ENCODE assay signal across 17 cellular contexts in genomic region chr5:149675467-149676201, GRCh38. TPM values are rescaled to one million over a fixed set of nuclear protein-coding genes. Genes with fewer than 3 reads are reported as not detected.
DNase-seq lines count a peak whose midpoint lies in the region; ATAC-seq, FAIRE-seq and TF ChIP-seq lines count a peak whose summit lies in the region.
"Had no signal": no experiment of that assay in that cellular context is flagged by ENCODE, and none has a peak within 500 bp of the region (broad histone marks: within the 10 kb centered on the region; RNA-seq: fewer than 3 reads in every experiment).

No MANE protein-coding gene starts in this region.

- H3K9me3 Mint-ChIP-seq in stimulated activated memory B cell treated with anti-CD40 and anti-IgM and Interleukin-4, amounts not matched to agents 10 μg/mL and 1 μg/mL and 100 μg/mL, for 72 hours, result no peaks in the 10 kb centered on the region
- H3K9me3 Mint-ChIP-seq: activated CD4-positive, alpha-beta T cell treated with anti-CD3 and anti-CD28 coated beads, Interleukin-2, amount 10 ng/mL, durations not matched to agents 24 days and 14 days had no signal

- H3K9me3 ChIP-seq in body of pancreas, result no peaks in the 10 kb centered on the region
- H3K9me3 ChIP-seq in keratinocyte (ENCODE audit: control insufficient read depth, low read depth, low read length), result no peaks in the 10 kb centered on the region

- intact Hi-C loops in body of pancreas (cut with DNase I), result no loop called here

- ATAC-seq in body of pancreas (peak; percentile 42), HG02981 (IDR thresholded peaks at IDR 0.05; ENCODE audit: unreplicated experiment) (no peak)
- ATAC-seq in stimulated activated memory B cell treated with anti-CD40 and anti-IgM and Interleukin-4, amounts not matched to agents 10 μg/mL and 1 μg/mL and 100 μg/mL, for 72 hours, result no peak

- no peaks in the 10 kb centered on the region for H3K27me3 Mint-ChIP-seq in stimulated activated memory B cell treated with anti-CD40 and anti-IgM and Interleukin-4, amounts not matched to agents 10 μg/mL and 1 μg/mL and 100 μg/mL, for 72 hours

- H3K4me2 ChIP-seq in keratinocyte (ENCODE audit: control insufficient read depth, extremely low read depth, insufficient read depth, low read depth, low read length), result peak overlapping the region; percentile 61

- H3K27me3 ChIP-seq in body of pancreas (no peaks in the 10 kb centered on the region), keratinocyte (ENCODE audit: control insufficient read depth, extremely low read depth, insufficient read depth, low read length) (peaks cover 2% of the 10 kb centered on the region)

- peak overlapping the region; percentile 65 for H2AFZ ChIP-seq in keratinocyte (ENCODE audit: control insufficient read depth, low read length)
- H2AFZ ChIP-seq: GM23248 had no signal

- H3K36me3 Mint-ChIP-seq in stimulated activated memory B cell treated with anti-CD40 and anti-IgM and Interleukin-4, amounts not matched to agents 10 μg/mL and 1 μg/mL and 100 μg/mL, for 72 hours, result no peaks in the 10 kb centered on the region

- no peak for FAIRE-seq in keratinocyte (lab: Jason Lieb, UNC)
- FAIRE-seq: A204.1 had no signal

- no peaks in the 10 kb centered on the region for H3K9me1 ChIP-seq in keratinocyte (ENCODE audit: control insufficient read depth, extremely low read depth, insufficient read depth, low read length)

- H4K20me1 ChIP-seq in keratinocyte (ENCODE audit: control insufficient read depth, extremely low read depth, insufficient read depth, low read length), result no peaks in the 10 kb centered on the region

- TF ChIP-seq CTCF in body of pancreas (IDR thresholded peaks at IDR 0.05) (no peak), keratinocyte (optimal IDR thresholded peaks at IDR 0.05 in 1 of 3, IDR thresholded peaks at IDR 0.05 in 1 of 3, conservative IDR thresholded peaks at IDR 0.05 in 1 of 3; ENCODE audit: extremely low read depth in 1 of 3, insufficient read depth in 2 of 3, low read length in 3 of 3) (no peak)

- H3K9ac ChIP-seq in keratinocyte (ENCODE audit: control insufficient read depth, extremely low read depth, insufficient read depth, low read length), result no peak overlapping the region
- H3K9ac ChIP-seq: GM23248 had no signal

- no peak overlapping the region for H3K4me3 Mint-ChIP-seq in stimulated activated memory B cell treated with anti-CD40 and anti-IgM and Interleukin-4, amounts not matched to agents 10 μg/mL and 1 μg/mL and 100 μg/mL, for 72 hours
- H3K4me3 Mint-ChIP-seq: activated CD4-positive, alpha-beta T cell treated with anti-CD3 and anti-CD28 coated beads, Interleukin-2, amount 10 ng/mL, durations not matched to agents 24 days and 14 days; activated T-helper 1 cell treated with anti-CD3 and anti-CD28 coated beads, Interleukin-12 subunit alpha, Interleukin-12 subunit beta, Interleukin-2, Interleukin-4 antibody, amounts not matched to agents 30 ng/mL and 10 ng/mL and 1 ng/mL, durations not matched to agents 14 hours and 24 hours and 36 hours had no signal

- H3K79me2 ChIP-seq in keratinocyte (ENCODE audit: control insufficient read depth, insufficient read depth, low read length), result no peaks in the 10 kb centered on the region

- WGBS in body of pancreas, 2 donors, result 37 to 57% methylated on average over 13 of the region's 13 CpGs

- DNase-seq in DMS53 (lab: John Stamatoyannopoulos, UW) (peak; percentile 64), DMS53 treated with DMSO at 0.1 percent for 48 hours (lab: John Stamatoyannopoulos, UW; ENCODE audit: unreplicated experiment) (no peak), body of pancreas (no peak), keratinocyte (ENCODE audit: low read depth, low spot score) (no peak), hypothalamus (lab: John Stamatoyannopoulos, UW) (no peak), cortex of kidney (lab: John Stamatoyannopoulos, UW) (no peak)
- DNase-seq: activated CD4-positive, alpha-beta T cell treated with anti-CD3 and anti-CD28 coated beads, Interleukin-2, amount 10 ng/mL, durations not matched to agents 24 days and 14 days; GM23248; naive B cell; NCI-H1436 treated with DMSO at 0.1 percent for 48 hours; T-helper 1 cell; trophoblast cell had no signal

- no peak overlapping the region for H3K27ac ChIP-seq in body of pancreas
- H3K27ac ChIP-seq in keratinocyte (ENCODE audit: control insufficient read depth, insufficient read depth, low read length), result no peak overlapping the region
- H3K27ac ChIP-seq: GM23248, skin epidermis had no signal

- no peak overlapping the region for H3K4me3 ChIP-seq in body of pancreas
- H3K4me3 ChIP-seq in keratinocyte (ENCODE audit: control insufficient read depth in 2 of 3, extremely low read depth in 1 of 3, insufficient read depth in 2 of 3, low read depth in 1 of 3, low read length in 3 of 3), result peak overlapping the region in 1 of 3 experiments; percentile 15
- H3K4me3 ChIP-seq: GM23248, skin epidermis had no signal

- no peak for TF ChIP-seq POLR2A in body of pancreas (IDR thresholded peaks at IDR 0.05)

- peak overlapping the region; percentile 20 for H3K27ac Mint-ChIP-seq in stimulated activated memory B cell treated with anti-CD40 and anti-IgM and Interleukin-4, amounts not matched to agents 10 μg/mL and 1 μg/mL and 100 μg/mL, for 72 hours
- H3K27ac Mint-ChIP-seq: activated CD4-positive, alpha-beta T cell treated with anti-CD3 and anti-CD28 coated beads, Interleukin-2, amount 10 ng/mL, durations not matched to agents 24 days and 14 days; activated T-helper 1 cell treated with anti-CD3 and anti-CD28 coated beads, Interleukin-12 subunit alpha, Interleukin-12 subunit beta, Interleukin-2, Interleukin-4 antibody, amounts not matched to agents 30 ng/mL and 10 ng/mL and 1 ng/mL, durations not matched to agents 14 hours and 24 hours and 36 hours had no signal

- dilution Hi-C loops in keratinocyte (cut with MboI; ENCODE audit: extremely low pct_ligation_motif_present, low sequenced_read_pairs), result no loop called here

- H3K4me1 Mint-ChIP-seq in stimulated activated memory B cell treated with anti-CD40 and anti-IgM and Interleukin-4, amounts not matched to agents 10 μg/mL and 1 μg/mL and 100 μg/mL, for 72 hours, result peaks cover 69% of the 10 kb centered on the region
- H3K4me1 Mint-ChIP-seq: activated CD4-positive, alpha-beta T cell treated with anti-CD3 and anti-CD28 coated beads, Interleukin-2, amount 10 ng/mL, durations not matched to agents 24 days and 14 days had no signal

- H3K36me3 ChIP-seq in body of pancreas (replicated peaks in 1 of 2; ENCODE audit: insufficient read depth in 1 of 2, low read depth in 2 of 2), result no peaks in the 10 kb centered on the region
- H3K36me3 ChIP-seq in keratinocyte (ENCODE audit: control insufficient read depth in 2 of 2, extremely low read depth in 1 of 2, insufficient read depth in 2 of 2, low read length in 2 of 2), result no peaks in the 10 kb centered on the region

- no peaks in the 10 kb centered on the region for H3K4me1 ChIP-seq in body of pancreas
- peaks cover 6% of the 10 kb centered on the region for H3K4me1 ChIP-seq in keratinocyte (ENCODE audit: control insufficient read depth, extremely low read depth, insufficient read depth, low read length)

RNA-seq across cellular contexts. Expression of gene PPARGC1B, which starts 54.5 kb away (rescaled TPM):
- 1 to 10 TPM; 1.3 to 4.6 TPM for total RNA-seq in body of pancreas
- polyA plus RNA-seq in keratinocyte, result 1.5 to 2.2 TPM (median 1.6 TPM) in 3 replicates
- polyA plus RNA-seq in keratinocyte (2011; ENCODE audit: low read depth), result 1.0 TPM
- 1.1 TPM in 2 replicates for polyA plus RNA-seq in keratinocyte (2011; cell fraction: cytosol; rRNA removed)
- 6.7 and 7.7 TPM in 2 replicates for polyA plus RNA-seq in keratinocyte (2011; cell fraction: nucleus; rRNA removed)
- 1.8 and 2.1 TPM in 2 replicates for polyA plus RNA-seq in keratinocyte (2012; ENCODE audit: low replicate concordance)
- polyA minus RNA-seq in keratinocyte, result 3.5 to 8.7 TPM (median 3.6 TPM) in 3 replicates
- polyA minus RNA-seq in keratinocyte (2011; cell fraction: cytosol; rRNA and poly(A)+ RNA removed), result 2.5 TPM
- polyA minus RNA-seq in keratinocyte (2011; cell fraction: nucleus; rRNA and poly(A)+ RNA removed), result 6.4 and 11.2 TPM in 2 replicates
